ENCODE assay signal across 1 cellular context in the genomic region with DNA sequence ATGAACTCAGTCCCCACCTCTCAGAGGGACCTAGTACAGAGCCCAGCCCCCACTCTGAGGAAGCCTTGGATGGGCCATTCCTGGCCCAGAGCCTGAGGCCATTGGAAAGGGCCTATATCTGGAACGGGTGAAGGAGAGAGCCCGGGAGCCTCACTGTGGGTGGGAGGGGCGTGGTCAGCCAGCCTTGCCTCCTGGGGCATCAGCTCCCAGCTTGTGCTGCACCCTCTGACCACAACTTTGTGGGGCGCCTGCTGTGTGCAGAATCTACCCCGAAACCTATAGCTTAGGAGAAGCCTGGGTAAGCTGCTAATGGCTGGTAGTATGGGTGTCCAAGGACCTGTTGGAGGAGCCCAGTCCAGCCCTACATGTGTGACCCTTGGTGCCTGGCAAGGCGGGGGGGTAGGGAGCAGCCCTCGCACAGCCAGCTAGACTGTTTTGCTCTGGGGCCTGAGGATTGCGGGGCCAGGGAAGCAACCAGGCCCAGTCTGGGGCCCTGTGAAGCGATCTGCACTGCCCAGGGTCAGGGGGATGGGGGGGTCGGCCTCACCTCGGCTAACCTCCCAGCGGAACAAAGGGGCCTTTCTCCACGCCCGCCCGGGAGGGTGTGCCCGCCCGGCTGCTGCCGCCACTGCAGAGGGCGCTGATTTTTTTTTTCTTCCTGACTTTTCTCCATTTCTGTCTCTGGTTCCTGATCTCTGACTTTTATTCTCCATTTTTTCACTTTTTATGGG.
TF ChIP-seq lines count a peak whose summit lies in the region.

No MANE protein-coding gene starts in this region.

TF ChIP-seq in HepG2, 621 proteins besides CTCF, POLR2A, EP300 and RAD21 (continued from another document and continues in another):
- no peak for TF ChIP-seq NFE2L2 (IDR thresholded peaks at IDR 0.05; ENCODE audit: low read length)
- no peak for TF ChIP-seq ZNF816 (CRISPR knock-in tag; IDR thresholded peaks at IDR 0.05; ENCODE audit: borderline replicate concordance)
- no peak for TF ChIP-seq STAT5B (CRISPR knock-in tag; IDR thresholded peaks at IDR 0.05)
- no peak for TF ChIP-seq PCBP1 (IDR thresholded peaks at IDR 0.05; ENCODE audit: borderline replicate concordance, low read depth, low read length)
- TF ChIP-seq ZNF12 (CRISPR knock-in tag; IDR thresholded peaks at IDR 0.05): no peak
- TF ChIP-seq FOXM1 (CRISPR knock-in tag; IDR thresholded peaks at IDR 0.05): no peak
- TF ChIP-seq KDM5A (IDR thresholded peaks at IDR 0.05; ENCODE audit: borderline replicate concordance, low read length): no peak; the same call in 1 of the 2 replicates
- no peak for TF ChIP-seq PAWR (CRISPR knock-in tag; IDR thresholded peaks at IDR 0.05; ENCODE audit: borderline replicate concordance)
- TF ChIP-seq THAP8 (CRISPR knock-in tag; IDR thresholded peaks at IDR 0.05; ENCODE audit: borderline replicate concordance): no peak
- no peak for TF ChIP-seq NBN (conservative IDR thresholded peaks at IDR 0.05)
- TF ChIP-seq TERF1 (CRISPR knock-in tag; IDR thresholded peaks at IDR 0.05): no peak
- no peak for TF ChIP-seq ZNF44 (CRISPR knock-in tag; IDR thresholded peaks at IDR 0.05)
- TF ChIP-seq FOXC1 (CRISPR knock-in tag; IDR thresholded peaks at IDR 0.05; ENCODE audit: borderline replicate concordance): no peak; the same call in 1 of the 2 replicates
- TF ChIP-seq, protein P1, sequence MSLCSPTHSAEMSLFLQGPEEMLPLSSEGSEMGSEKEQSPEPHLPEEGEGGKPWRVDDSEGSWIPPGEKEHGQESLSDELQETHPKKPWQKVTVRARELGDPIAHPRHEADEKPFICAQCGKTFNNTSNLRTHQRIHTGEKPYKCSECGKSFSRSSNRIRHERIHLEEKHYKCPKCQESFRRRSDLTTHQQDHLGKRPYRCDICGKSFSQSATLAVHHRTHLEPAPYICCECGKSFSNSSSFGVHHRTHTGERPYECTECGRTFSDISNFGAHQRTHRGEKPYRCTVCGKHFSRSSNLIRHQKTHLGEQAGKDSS (CRISPR knock-in tag; IDR thresholded peaks at IDR 0.05; ENCODE audit: borderline replicate concordance, low read depth): peak; percentile 35; the same call in 1 of the 2 replicates
- TF ChIP-seq SMC3 (IDR thresholded peaks at IDR 0.05; ENCODE audit: low read length): no peak; the same call in 1 of the 2 replicates
- peak in 1 of 2 experiments; percentile 57; a peak in 2 of 4 replicates for TF ChIP-seq NR2F1 (CRISPR knock-in tag; IDR thresholded peaks at IDR 0.05)
- TF ChIP-seq, protein P2, sequence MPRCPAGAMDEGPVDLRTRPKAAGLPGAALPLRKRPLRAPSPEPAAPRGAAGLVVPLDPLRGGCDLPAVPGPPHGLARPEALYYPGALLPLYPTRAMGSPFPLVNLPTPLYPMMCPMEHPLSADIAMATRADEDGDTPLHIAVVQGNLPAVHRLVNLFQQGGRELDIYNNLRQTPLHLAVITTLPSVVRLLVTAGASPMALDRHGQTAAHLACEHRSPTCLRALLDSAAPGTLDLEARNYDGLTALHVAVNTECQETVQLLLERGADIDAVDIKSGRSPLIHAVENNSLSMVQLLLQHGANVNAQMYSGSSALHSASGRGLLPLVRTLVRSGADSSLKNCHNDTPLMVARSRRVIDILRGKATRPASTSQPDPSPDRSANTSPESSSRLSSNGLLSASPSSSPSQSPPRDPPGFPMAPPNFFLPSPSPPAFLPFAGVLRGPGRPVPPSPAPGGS (CRISPR knock-in tag; IDR thresholded peaks at IDR 0.05): no peak
- TF ChIP-seq HES4 (CRISPR knock-in tag; IDR thresholded peaks at IDR 0.05; ENCODE audit: borderline replicate concordance): no peak
- TF ChIP-seq, protein P3, sequence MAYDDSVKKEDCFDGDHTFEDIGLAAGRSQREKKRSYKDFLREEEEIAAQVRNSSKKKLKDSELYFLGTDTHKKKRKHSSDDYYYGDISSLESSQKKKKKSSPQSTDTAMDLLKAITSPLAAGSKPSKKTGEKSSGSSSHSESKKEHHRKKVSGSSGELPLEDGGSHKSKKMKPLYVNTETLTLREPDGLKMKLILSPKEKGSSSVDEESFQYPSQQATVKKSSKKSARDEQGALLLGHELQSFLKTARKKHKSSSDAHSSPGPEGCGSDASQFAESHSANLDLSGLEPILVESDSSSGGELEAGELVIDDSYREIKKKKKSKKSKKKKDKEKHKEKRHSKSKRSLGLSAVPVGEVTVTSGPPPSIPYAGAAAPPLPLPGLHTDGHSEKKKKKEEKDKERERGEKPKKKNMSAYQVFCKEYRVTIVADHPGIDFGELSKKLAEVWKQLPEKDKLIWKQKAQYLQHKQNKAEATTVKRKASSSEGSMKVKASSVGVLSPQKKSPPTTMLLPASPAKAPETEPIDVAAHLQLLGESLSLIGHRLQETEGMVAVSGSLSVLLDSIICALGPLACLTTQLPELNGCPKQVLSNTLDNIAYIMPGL (CRISPR knock-in tag; IDR thresholded peaks at IDR 0.05; ENCODE audit: borderline replicate concordance in 1 of 2, low read depth in 1 of 2): peak in 1 of 2 experiments; percentile 47; a peak in 1 of 4 replicates
- TF ChIP-seq SMAD3 (CRISPR knock-in tag; IDR thresholded peaks at IDR 0.05): peak; percentile 84
- no peak for TF ChIP-seq ATAD3A (CRISPR knock-in tag; IDR thresholded peaks at IDR 0.05)
- TF ChIP-seq CREM (IDR thresholded peaks at IDR 0.05): peak; percentile 31; the same call in 1 of the 2 replicates
- TF ChIP-seq CREM (CRISPR knock-in tag; IDR thresholded peaks at IDR 0.05): no peak
- TF ChIP-seq ZNF558 (CRISPR knock-in tag; IDR thresholded peaks at IDR 0.05; ENCODE audit: borderline replicate concordance): no peak
- TF ChIP-seq ARNTL (CRISPR knock-in tag; IDR thresholded peaks at IDR 0.05): 0 out of 2 replicates have a peak, but pooled peaks have one; percentile 71
- no peak for TF ChIP-seq MEIS2 (CRISPR knock-in tag; IDR thresholded peaks at IDR 0.05)
- TF ChIP-seq HDAC2 (CRISPR knock-in tag; IDR thresholded peaks at IDR 0.05): peak; percentile 69
- no peak for TF ChIP-seq ZNF766 (CRISPR knock-in tag; IDR thresholded peaks at IDR 0.05; ENCODE audit: borderline replicate concordance)
- 0 out of 2 replicates have a peak, but pooled peaks have one; percentile 15 for TF ChIP-seq ZNF232 (CRISPR knock-in tag; IDR thresholded peaks at IDR 0.05; ENCODE audit: borderline replicate concordance)
- no peak for TF ChIP-seq SSRP1 (CRISPR knock-in tag; IDR thresholded peaks at IDR 0.05)
- no peak for TF ChIP-seq ZNF431 (CRISPR knock-in tag; IDR thresholded peaks at IDR 0.05; ENCODE audit: borderline replicate concordance, low read depth)
- no peak for TF ChIP-seq MAF1 (CRISPR knock-in tag; IDR thresholded peaks at IDR 0.05; ENCODE audit: borderline replicate concordance)
- TF ChIP-seq ZNF567 (CRISPR knock-in tag; IDR thresholded peaks at IDR 0.05; ENCODE audit: borderline replicate concordance): peak; percentile 19; the same call in 1 of the 2 replicates
- TF ChIP-seq FOSL1 (CRISPR knock-in tag; IDR thresholded peaks at IDR 0.05; ENCODE audit: borderline replicate concordance): no peak
- no peak; the same call in 1 of the 2 replicates for TF ChIP-seq MTA1 (CRISPR knock-in tag; IDR thresholded peaks at IDR 0.05; ENCODE audit: borderline replicate concordance)
- TF ChIP-seq, protein P4, sequence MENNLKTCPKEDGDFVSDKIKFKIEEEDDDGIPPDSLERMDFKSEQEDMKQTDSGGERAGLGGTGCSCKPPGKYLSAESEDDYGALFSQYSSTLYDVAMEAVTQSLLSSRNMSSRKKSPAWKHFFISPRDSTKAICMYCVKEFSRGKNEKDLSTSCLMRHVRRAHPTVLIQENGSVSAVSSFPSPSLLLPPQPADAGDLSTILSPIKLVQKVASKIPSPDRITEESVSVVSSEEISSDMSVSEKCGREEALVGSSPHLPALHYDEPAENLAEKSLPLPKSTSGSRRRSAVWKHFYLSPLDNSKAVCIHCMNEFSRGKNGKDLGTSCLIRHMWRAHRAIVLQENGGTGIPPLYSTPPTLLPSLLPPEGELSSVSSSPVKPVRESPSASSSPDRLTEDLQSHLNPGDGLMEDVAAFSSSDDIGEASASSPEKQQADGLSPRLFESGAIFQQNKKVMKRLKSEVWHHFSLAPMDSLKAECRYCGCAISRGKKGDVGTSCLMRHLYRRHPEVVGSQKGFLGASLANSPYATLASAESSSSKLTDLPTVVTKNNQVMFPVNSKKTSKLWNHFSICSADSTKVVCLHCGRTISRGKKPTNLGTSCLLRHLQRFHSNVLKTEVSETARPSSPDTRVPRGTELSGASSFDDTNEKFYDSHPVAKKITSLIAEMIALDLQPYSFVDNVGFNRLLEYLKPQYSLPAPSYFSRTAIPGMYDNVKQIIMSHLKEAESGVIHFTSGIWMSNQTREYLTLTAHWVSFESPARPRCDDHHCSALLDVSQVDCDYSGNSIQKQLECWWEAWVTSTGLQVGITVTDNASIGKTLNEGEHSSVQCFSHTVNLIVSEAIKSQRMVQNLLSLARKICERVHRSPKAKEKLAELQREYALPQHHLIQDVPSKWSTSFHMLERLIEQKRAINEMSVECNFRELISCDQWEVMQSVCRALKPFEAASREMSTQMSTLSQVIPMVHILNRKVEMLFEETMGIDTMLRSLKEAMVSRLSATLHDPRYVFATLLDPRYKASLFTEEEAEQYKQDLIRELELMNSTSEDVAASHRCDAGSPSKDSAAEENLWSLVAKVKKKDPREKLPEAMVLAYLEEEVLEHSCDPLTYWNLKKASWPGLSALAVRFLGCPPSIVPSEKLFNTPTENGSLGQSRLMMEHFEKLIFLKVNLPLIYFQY (CRISPR knock-in tag; IDR thresholded peaks at IDR 0.05; ENCODE audit: borderline replicate concordance): peak; percentile 27; the same call in 1 of the 2 replicates
- TF ChIP-seq CC2D1A (CRISPR knock-in tag; IDR thresholded peaks at IDR 0.05): no peak
- TF ChIP-seq ZNF552 (CRISPR knock-in tag; IDR thresholded peaks at IDR 0.05; ENCODE audit: borderline replicate concordance): no peak
- peak; percentile 52 for TF ChIP-seq KAT8 (CRISPR knock-in tag; IDR thresholded peaks at IDR 0.05)
- no peak for TF ChIP-seq TP53 (CRISPR knock-in tag; conservative IDR thresholded peaks at IDR 0.05)
- TF ChIP-seq STAT6 (CRISPR knock-in tag; IDR thresholded peaks at IDR 0.05; ENCODE audit: borderline replicate concordance): no peak; the same call in 1 of the 2 replicates
- no peak for TF ChIP-seq RNF2 (conservative IDR thresholded peaks at IDR 0.05; ENCODE audit: low read depth)
- no peak for TF ChIP-seq ZNF441 (CRISPR knock-in tag; IDR thresholded peaks at IDR 0.05; ENCODE audit: borderline replicate concordance)
- TF ChIP-seq ZNF446 (CRISPR knock-in tag; IDR thresholded peaks at IDR 0.05): no peak
- TF ChIP-seq YY1 (IDR thresholded peaks at IDR 0.05; ENCODE audit: insufficient read depth, insufficient replicate concordance, low read depth, low read length): peak; percentile 36
- TF ChIP-seq MTF2 (CRISPR knock-in tag; IDR thresholded peaks at IDR 0.05; ENCODE audit: borderline replicate concordance): no peak
- TF ChIP-seq ZNF234 (CRISPR knock-in tag; conservative IDR thresholded peaks at IDR 0.05): no peak
- no peak for TF ChIP-seq NFE2L1 (CRISPR knock-in tag; IDR thresholded peaks at IDR 0.05; ENCODE audit: borderline replicate concordance)
- no peak for TF ChIP-seq PHF5A (CRISPR knock-in tag; IDR thresholded peaks at IDR 0.05; ENCODE audit: low read depth, unreplicated experiment)
- no peak for TF ChIP-seq SYNCRIP (IDR thresholded peaks at IDR 0.05; ENCODE audit: insufficient read depth, low read depth, low read length)
- TF ChIP-seq SNAPC5 (CRISPR knock-in tag; IDR thresholded peaks at IDR 0.05; ENCODE audit: borderline replicate concordance): no peak
- no peak for TF ChIP-seq ZSCAN22 (CRISPR knock-in tag; IDR thresholded peaks at IDR 0.05)
- peak; percentile 63 for TF ChIP-seq FOXP4 (CRISPR knock-in tag; IDR thresholded peaks at IDR 0.05)
- peak; percentile 32; the same call in 1 of the 2 replicates for TF ChIP-seq CBFB (CRISPR knock-in tag; IDR thresholded peaks at IDR 0.05)
